ENCODE assay signal across 1 cellular context in genomic region chr6:134585529-134585873, GRCh38.
TF ChIP-seq lines count a peak whose summit lies in the region.

No MANE protein-coding gene starts in this region.

TF ChIP-seq in K562, 482 proteins besides CTCF, POLR2A, EP300 and RAD21 (continued from another document and continues in another):
- no peak for TF ChIP-seq CUX1 (CRISPR knock-in tag; IDR thresholded peaks at IDR 0.05)
- no peak for TF ChIP-seq U2AF2 (optimal IDR thresholded peaks at IDR 0.05; ENCODE audit: low read depth, low read length)
- no peak for TF ChIP-seq ZBTB33 (CRISPR knock-in tag; IDR thresholded peaks at IDR 0.05)
- no peak for TF ChIP-seq HNRNPLL (IDR thresholded peaks at IDR 0.05; ENCODE audit: low read depth, low read length, poor library complexity, severe bottlenecking)
- no peak for TF ChIP-seq NFYB (IDR thresholded peaks at IDR 0.05; ENCODE audit: extremely low read depth, insufficient read length)
- no peak for TF ChIP-seq CEBPG (CRISPR knock-in tag; IDR thresholded peaks at IDR 0.05)
- TF ChIP-seq CEBPG (tag; conservative IDR thresholded peaks at IDR 0.05 in 1 of 2, IDR thresholded peaks at IDR 0.05 in 1 of 2) = no peak
- no peak for TF ChIP-seq ZNF263 (CRISPR knock-in tag; IDR thresholded peaks at IDR 0.05; ENCODE audit: borderline replicate concordance)
- TF ChIP-seq ZNF551 (CRISPR knock-in tag; IDR thresholded peaks at IDR 0.05) = no peak
- peak; percentile 86 for TF ChIP-seq SMARCA4 (IDR thresholded peaks at IDR 0.05)
- no peak for TF ChIP-seq HBP1 (CRISPR knock-in tag; IDR thresholded peaks at IDR 0.05)
- no peak for TF ChIP-seq PHTF2 (CRISPR knock-in tag; IDR thresholded peaks at IDR 0.05)
- no peak for TF ChIP-seq ERF (CRISPR knock-in tag; IDR thresholded peaks at IDR 0.05)
- TF ChIP-seq, protein P1, sequence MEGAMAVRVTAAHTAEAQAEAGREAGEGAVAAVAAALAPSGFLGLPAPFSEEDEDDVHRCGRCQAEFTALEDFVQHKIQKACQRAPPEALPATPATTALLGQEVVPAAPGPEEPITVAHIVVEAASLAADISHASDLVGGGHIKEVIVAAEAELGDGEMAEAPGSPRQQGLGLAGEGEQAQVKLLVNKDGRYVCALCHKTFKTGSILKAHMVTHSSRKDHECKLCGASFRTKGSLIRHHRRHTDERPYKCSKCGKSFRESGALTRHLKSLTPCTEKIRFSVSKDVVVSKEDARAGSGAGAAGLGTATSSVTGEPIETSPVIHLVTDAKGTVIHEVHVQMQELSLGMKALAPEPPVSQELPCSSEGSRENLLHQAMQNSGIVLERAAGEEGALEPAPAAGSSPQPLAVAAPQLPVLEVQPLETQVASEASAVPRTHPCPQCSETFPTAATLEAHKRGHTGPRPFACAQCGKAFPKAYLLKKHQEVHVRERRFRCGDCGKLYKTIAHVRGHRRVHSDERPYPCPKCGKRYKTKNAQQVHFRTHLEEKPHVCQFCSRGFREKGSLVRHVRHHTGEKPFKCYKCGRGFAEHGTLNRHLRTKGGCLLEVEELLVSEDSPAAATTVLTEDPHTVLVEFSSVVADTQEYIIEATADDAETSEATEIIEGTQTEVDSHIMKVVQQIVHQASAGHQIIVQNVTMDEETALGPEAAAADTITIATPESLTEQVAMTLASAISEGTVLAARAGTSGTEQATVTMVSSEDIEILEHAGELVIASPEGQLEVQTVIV (CRISPR knock-in tag; IDR thresholded peaks at IDR 0.05; ENCODE audit: borderline replicate concordance) = no peak
- no peak for TF ChIP-seq STAT6 (CRISPR knock-in tag; IDR thresholded peaks at IDR 0.05)
- no peak for TF ChIP-seq TSC22D4 (tag; IDR thresholded peaks at IDR 0.05)
- peak; percentile 92 for TF ChIP-seq NFIC (IDR thresholded peaks at IDR 0.05)
- TF ChIP-seq MAFK (IDR thresholded peaks at IDR 0.05; ENCODE audit: low read length) = no peak
- no peak for TF ChIP-seq ZNF764 (CRISPR knock-in tag; IDR thresholded peaks at IDR 0.05; ENCODE audit: low read depth)
- TF ChIP-seq HDAC8 (tag; IDR thresholded peaks at IDR 0.05) = no peak
- no peak for TF ChIP-seq ZNF785 (CRISPR knock-in tag; IDR thresholded peaks at IDR 0.05)
- no peak for TF ChIP-seq TRIM25 (IDR thresholded peaks at IDR 0.05; ENCODE audit: borderline replicate concordance)
- no peak for TF ChIP-seq FUS (optimal IDR thresholded peaks at IDR 0.05; ENCODE audit: low read depth, low read length)
- TF ChIP-seq ETV1 (tag; conservative IDR thresholded peaks at IDR 0.05; ENCODE audit: low read depth) = no peak
- TF ChIP-seq ZNF239 (CRISPR knock-in tag; IDR thresholded peaks at IDR 0.05) = no peak
- TF ChIP-seq, protein P2, sequence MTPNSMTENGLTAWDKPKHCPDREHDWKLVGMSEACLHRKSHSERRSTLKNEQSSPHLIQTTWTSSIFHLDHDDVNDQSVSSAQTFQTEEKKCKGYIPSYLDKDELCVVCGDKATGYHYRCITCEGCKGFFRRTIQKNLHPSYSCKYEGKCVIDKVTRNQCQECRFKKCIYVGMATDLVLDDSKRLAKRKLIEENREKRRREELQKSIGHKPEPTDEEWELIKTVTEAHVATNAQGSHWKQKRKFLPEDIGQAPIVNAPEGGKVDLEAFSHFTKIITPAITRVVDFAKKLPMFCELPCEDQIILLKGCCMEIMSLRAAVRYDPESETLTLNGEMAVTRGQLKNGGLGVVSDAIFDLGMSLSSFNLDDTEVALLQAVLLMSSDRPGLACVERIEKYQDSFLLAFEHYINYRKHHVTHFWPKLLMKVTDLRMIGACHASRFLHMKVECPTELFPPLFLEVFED (CRISPR knock-in tag; conservative IDR thresholded peaks at IDR 0.05) = no peak
- no peak for TF ChIP-seq BMI1 (IDR thresholded peaks at IDR 0.05; ENCODE audit: low read length)
- TF ChIP-seq, protein P3, sequence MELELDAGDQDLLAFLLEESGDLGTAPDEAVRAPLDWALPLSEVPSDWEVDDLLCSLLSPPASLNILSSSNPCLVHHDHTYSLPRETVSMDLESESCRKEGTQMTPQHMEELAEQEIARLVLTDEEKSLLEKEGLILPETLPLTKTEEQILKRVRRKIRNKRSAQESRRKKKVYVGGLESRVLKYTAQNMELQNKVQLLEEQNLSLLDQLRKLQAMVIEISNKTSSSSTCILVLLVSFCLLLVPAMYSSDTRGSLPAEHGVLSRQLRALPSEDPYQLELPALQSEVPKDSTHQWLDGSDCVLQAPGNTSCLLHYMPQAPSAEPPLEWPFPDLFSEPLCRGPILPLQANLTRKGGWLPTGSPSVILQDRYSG (tag; conservative IDR thresholded peaks at IDR 0.05; ENCODE audit: low read depth) = no peak
- TF ChIP-seq, protein P4, sequence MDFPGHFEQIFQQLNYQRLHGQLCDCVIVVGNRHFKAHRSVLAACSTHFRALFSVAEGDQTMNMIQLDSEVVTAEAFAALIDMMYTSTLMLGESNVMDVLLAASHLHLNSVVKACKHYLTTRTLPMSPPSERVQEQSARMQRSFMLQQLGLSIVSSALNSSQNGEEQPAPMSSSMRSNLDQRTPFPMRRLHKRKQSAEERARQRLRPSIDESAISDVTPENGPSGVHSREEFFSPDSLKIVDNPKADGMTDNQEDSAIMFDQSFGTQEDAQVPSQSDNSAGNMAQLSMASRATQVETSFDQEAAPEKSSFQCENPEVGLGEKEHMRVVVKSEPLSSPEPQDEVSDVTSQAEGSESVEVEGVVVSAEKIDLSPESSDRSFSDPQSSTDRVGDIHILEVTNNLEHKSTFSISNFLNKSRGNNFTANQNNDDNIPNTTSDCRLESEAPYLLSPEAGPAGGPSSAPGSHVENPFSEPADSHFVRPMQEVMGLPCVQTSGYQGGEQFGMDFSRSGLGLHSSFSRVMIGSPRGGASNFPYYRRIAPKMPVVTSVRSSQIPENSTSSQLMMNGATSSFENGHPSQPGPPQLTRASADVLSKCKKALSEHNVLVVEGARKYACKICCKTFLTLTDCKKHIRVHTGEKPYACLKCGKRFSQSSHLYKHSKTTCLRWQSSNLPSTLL (IDR thresholded peaks at IDR 0.05) = no peak
- peak in 1 of 2 experiments; percentile 33; a peak in 1 of 4 replicates for TF ChIP-seq KDM1A (IDR thresholded peaks at IDR 0.05)
- TF ChIP-seq E2F3 (CRISPR knock-in tag; IDR thresholded peaks at IDR 0.05) = no peak
- no peak for TF ChIP-seq GTF2B (IDR thresholded peaks at IDR 0.05; ENCODE audit: extremely low read depth, insufficient read length)
- no peak for TF ChIP-seq ELF1 (tag; IDR thresholded peaks at IDR 0.05)
- peak; percentile 61; the same call in 1 of the 2 replicates for TF ChIP-seq SMAD4 (CRISPR knock-in tag; conservative IDR thresholded peaks at IDR 0.05)
